In genomic region chrX:153819398-153820083, GRCh38 we compare ENCODE assay signal across 8 cellular contexts. TPM values are rescaled to one million over a fixed set of nuclear protein-coding genes. Genes with fewer than 3 reads are reported as not detected.
DNase-seq lines count a peak whose midpoint lies in the region; ATAC-seq lines count a peak whose summit lies in the region.

No MANE protein-coding gene starts in this region.

- peaks cover 33% of the 10 kb centered on the region for H3K4me1 Mint-ChIP-seq in T-helper 17 cell
- H3K4me1 Mint-ChIP-seq in stimulated activated effector memory CD8-positive, alpha-beta T cell treated with anti-CD3 and anti-CD28 coated beads, Interleukin-12 subunit alpha, Interleukin-12 subunit beta, amount 100 ng/mL, for 72 hours: peaks cover 52% of the 10 kb centered on the region

- peaks cover 10% of the 10 kb centered on the region; the same call in 1 of the 2 replicates for H3K4me1 ChIP-seq in iPS DF 6.9 (ENCODE audit: control insufficient read depth, insufficient read depth, low read length)

- DNase-seq in DMS79 treated with DMSO at 0.1 percent for 48 hours (lab: John Stamatoyannopoulos, UW) (peak; percentile 23), DMS79 (lab: John Stamatoyannopoulos, UW) (no peak), T-helper 17 cell (no peak), iPS DF 6.9 (ENCODE audit: low read depth, low spot score) (no peak), NCI-H2196 treated with DMSO at 0.1 percent for 48 hours (lab: John Stamatoyannopoulos, UW; ENCODE audit: unreplicated experiment) (no peak), ureter (ENCODE audit: low spot score) (no peak)
- no peak for DNase-seq in stimulated activated effector memory CD8-positive, alpha-beta T cell treated with anti-CD3 and anti-CD28 coated beads, Interleukin-12 subunit alpha, Interleukin-12 subunit beta, amount 100 ng/mL, for 72 hours (ENCODE audit: low spot score in 2 of 2)

- no peaks in the 10 kb centered on the region for H3K36me3 Mint-ChIP-seq in T-helper 17 cell (ENCODE audit: low read depth)
- no peaks in the 10 kb centered on the region for H3K36me3 Mint-ChIP-seq in stimulated activated effector memory CD8-positive, alpha-beta T cell treated with anti-CD3 and anti-CD28 coated beads, Interleukin-12 subunit alpha, Interleukin-12 subunit beta, amount 100 ng/mL, for 72 hours

- no CpG with 5 or more reads among the region's 22 CpGs for WGBS in iPS DF 6.9 (ENCODE audit: insufficient coverage, insufficient read length)

- H3K27me3 ChIP-seq in iPS DF 6.9 (ENCODE audit: control insufficient read depth, insufficient read depth, low read length): no peaks in the 10 kb centered on the region

- H3K27ac ChIP-seq in iPS DF 6.9 (ENCODE audit: low read length): no peak overlapping the region

- H3K9me3 ChIP-seq in T-helper 17 cell (ENCODE audit: control insufficient read depth, low read length, poor library complexity, severe bottlenecking) (no peaks in the 10 kb centered on the region), iPS DF 6.9 (ENCODE audit: control insufficient read depth, insufficient read depth, low read length) (no peaks in the 10 kb centered on the region)

- peak overlapping the region; percentile 31 for H3K4me3 Mint-ChIP-seq in T-helper 17 cell
- peak overlapping the region; percentile 58 for H3K4me3 Mint-ChIP-seq in stimulated activated effector memory CD8-positive, alpha-beta T cell treated with anti-CD3 and anti-CD28 coated beads, Interleukin-12 subunit alpha, Interleukin-12 subunit beta, amount 100 ng/mL, for 72 hours

- H3K27me3 Mint-ChIP-seq in T-helper 17 cell: no peaks in the 10 kb centered on the region

- no peaks in the 10 kb centered on the region for H3K36me3 ChIP-seq in iPS DF 6.9 (ENCODE audit: control insufficient read depth, insufficient read depth, low read length)

- ATAC-seq in T-helper 17 cell: no peak
- no peak for ATAC-seq in stimulated activated effector memory CD8-positive, alpha-beta T cell treated with anti-CD3 and anti-CD28 coated beads, Interleukin-12 subunit alpha, Interleukin-12 subunit beta, amount 100 ng/mL, for 72 hours
- ATAC-seq in HG02798 (IDR thresholded peaks at IDR 0.05; ENCODE audit: poor library complexity, unreplicated experiment): no peak

- H3K9me3 Mint-ChIP-seq in stimulated activated effector memory CD8-positive, alpha-beta T cell treated with anti-CD3 and anti-CD28 coated beads, Interleukin-12 subunit alpha, Interleukin-12 subunit beta, amount 100 ng/mL, for 72 hours: no peaks in the 10 kb centered on the region

- H3K27ac Mint-ChIP-seq in T-helper 17 cell: no peak overlapping the region
- no peak overlapping the region for H3K27ac Mint-ChIP-seq in stimulated activated effector memory CD8-positive, alpha-beta T cell treated with anti-CD3 and anti-CD28 coated beads, Interleukin-12 subunit alpha, Interleukin-12 subunit beta, amount 100 ng/mL, for 72 hours

- peak overlapping the region; percentile 19; the same call in 1 of the 2 replicates for H3K4me3 ChIP-seq in iPS DF 6.9 (ENCODE audit: low read length)

RNA-seq across cellular contexts. Expression of gene PDZD4, which starts 10.8 kb away (rescaled TPM):
- total RNA-seq in T-helper 17 cell (10 to 100 TPM; 31.1 to 45.6 TPM), ureter (10.6 TPM)

RNA-seq across cellular contexts. Expression of gene SSR4, which starts 25.1 kb away (rescaled TPM):
- total RNA-seq in T-helper 17 cell (100 to 1,000 TPM; 204 to 212 TPM), ureter (253 TPM)

RNA-seq across cellular contexts. Expression of gene IDH3G, which starts 25.4 kb away (rescaled TPM):
- total RNA-seq in T-helper 17 cell: 10 to 100 TPM; 46.4 to 52.4 TPM
- total RNA-seq in ureter: 57.0 TPM

RNA-seq across cellular contexts. Expression of gene SRPK3, which starts 38.7 kb away (rescaled TPM):
- total RNA-seq in T-helper 17 cell (not detected), ureter (2.7 TPM)

RNA-seq across cellular contexts. Expression of gene PLXNB3, which starts 55.5 kb away (rescaled TPM):
- total RNA-seq in T-helper 17 cell (1 to 10 TPM in 1 of 2 donors, under 1 TPM in 1; 0.25 to 2.9 TPM), ureter (42.8 TPM)
